8 cellular contexts compared by ENCODE assay signal in the genomic region with DNA sequence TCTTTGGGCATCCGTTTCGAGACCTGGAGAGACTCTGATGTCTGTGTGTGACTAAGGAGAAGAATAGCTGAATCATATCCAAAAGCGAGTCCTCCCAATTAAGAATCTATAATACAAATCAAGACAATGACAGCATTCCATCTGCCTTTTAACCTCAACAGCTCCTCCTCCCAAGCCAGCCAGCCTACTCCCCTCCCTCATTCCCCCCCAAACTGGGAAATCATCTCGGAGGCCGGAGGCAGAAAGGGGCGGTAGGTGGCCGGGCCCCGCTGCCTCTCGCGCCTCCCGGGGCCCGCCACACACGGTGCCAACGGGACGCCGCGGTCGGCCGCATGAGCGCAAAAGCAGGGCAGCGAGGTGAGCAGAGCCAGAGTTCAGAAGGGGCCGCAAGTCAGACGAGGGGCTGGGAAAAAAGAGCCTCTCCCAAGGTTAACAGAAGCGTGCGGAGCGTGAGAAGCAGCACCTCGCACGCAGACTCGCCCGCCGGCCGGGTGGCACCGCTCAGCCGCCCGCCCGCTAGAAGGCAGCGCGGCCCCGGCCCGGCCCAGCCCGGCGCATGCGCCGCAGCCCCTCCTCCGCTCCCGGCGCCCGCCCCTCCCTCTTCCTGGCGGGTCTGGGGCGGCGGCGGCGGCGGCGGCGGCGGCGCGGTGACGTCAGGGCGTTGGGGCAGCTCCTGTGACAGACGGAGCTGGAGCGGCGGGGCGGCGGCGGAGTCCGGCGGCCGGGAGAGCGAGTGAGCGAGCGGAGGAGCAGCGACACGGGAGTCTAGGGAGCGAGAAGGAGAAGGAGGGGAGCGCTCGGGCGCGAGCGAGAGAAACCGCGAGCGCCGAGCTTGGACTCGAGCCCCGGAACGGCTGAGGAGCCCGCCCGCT. TPM values are rescaled to one million over a fixed set of nuclear protein-coding genes. Genes with fewer than 3 reads are reported as not detected.
DNase-seq lines count a peak whose midpoint lies in the region; ATAC-seq and TF ChIP-seq lines count a peak whose summit lies in the region.

Gene PAFAH1B1 (plus strand): TSS at position 681 of the 872 bp plus-strand sequence. CDS start 44,635 bp downstream, outside the sequence.

- no peaks in the 10 kb centered on the region for H3K9me3 ChIP-seq in WERI-Rb-1 (ENCODE audit: severe bottlenecking)
- no peaks in the 10 kb centered on the region for H3K9me3 ChIP-seq in breast epithelium
- no peaks in the 10 kb centered on the region for H3K9me3 ChIP-seq in smooth muscle cell (replicated peaks; ENCODE audit: low read depth)

- ATAC-seq in GM18520 (IDR thresholded peaks at IDR 0.05; ENCODE audit: unreplicated experiment) (peak; percentile 73), HG03064 (IDR thresholded peaks at IDR 0.05; ENCODE audit: low read depth, unreplicated experiment) (peak; percentile 67)

- no peak for TF ChIP-seq CTCF in WERI-Rb-1 (IDR thresholded peaks at IDR 0.05; ENCODE audit: low read depth, low read length)
- no peak for TF ChIP-seq CTCF in breast epithelium (IDR thresholded peaks at IDR 0.05)
- no peak for TF ChIP-seq CTCF in smooth muscle cell (IDR thresholded peaks at IDR 0.05; ENCODE audit: borderline replicate concordance, insufficient read depth, poor library complexity, severe bottlenecking)

- H3K4me1 ChIP-seq in breast epithelium (peaks cover 0 to 7% of the 10 kb centered on the region in 2 donors), smooth muscle cell (ENCODE audit: low read depth) (peaks cover 18% of the 10 kb centered on the region)

- H3K27ac ChIP-seq in WERI-Rb-1 (peak within 1 kb of the TSS; percentile 99), breast epithelium (peak within 1 kb of the TSS; percentile 99), smooth muscle cell (ENCODE audit: low read depth) (peak within 1 kb of the TSS; percentile 100)

- peaks cover 54% of the 10 kb centered on the region for H3K79me2 ChIP-seq in smooth muscle cell (ENCODE audit: low read depth)

- peak within 1 kb of the TSS; percentile 97 for H2AFZ ChIP-seq in smooth muscle cell (ENCODE audit: low read depth)

- peak within 1 kb of the TSS; percentile 98 for H3K9ac ChIP-seq in smooth muscle cell (ENCODE audit: low read depth)

- no peak for TF ChIP-seq POLR2A in breast epithelium (IDR thresholded peaks at IDR 0.05)

- peak within 1 kb of the TSS; percentile 98 for H3K4me3 ChIP-seq in WERI-Rb-1 (ENCODE audit: low read depth, low read length)
- H3K4me3 ChIP-seq in breast epithelium: peak within 1 kb of the TSS; percentile 93 to 99 (median 93)
- peak within 1 kb of the TSS; percentile 86 for H3K4me3 ChIP-seq in smooth muscle cell

- peak; percentile 79 for DNase-seq in A172 (ENCODE audit: low spot score)
- peak; percentile 54 for DNase-seq in NCI-H2196 treated with DMSO at 0.1 percent for 48 hours (lab: John Stamatoyannopoulos, UW; ENCODE audit: unreplicated experiment)
- DNase-seq in WERI-Rb-1: peak; percentile 89
- peak; percentile 90 for DNase-seq in breast epithelium (ENCODE audit: low spot score in 2 of 2)
- DNase-seq in iPS-NIHi11 (ENCODE audit: low spot score): peak; percentile 98
- peak; percentile 87 for DNase-seq in smooth muscle cell (lab: John Stamatoyannopoulos, UW; ENCODE audit: unreplicated experiment)

- peak within 1 kb of the TSS; percentile 100 for H3K4me2 ChIP-seq in smooth muscle cell

- H3K27me3 ChIP-seq in WERI-Rb-1 (ENCODE audit: insufficient read depth, low read depth, severe bottlenecking) (no peaks in the 10 kb centered on the region), breast epithelium (no peaks in the 10 kb centered on the region), smooth muscle cell (ENCODE audit: low read depth) (no peaks in the 10 kb centered on the region)

- peaks cover 13% of the 10 kb centered on the region for H3F3A ChIP-seq in smooth muscle cell (ENCODE audit: low read depth)

- intact Hi-C loops in breast epithelium (cut with DNase I; ENCODE audit: low total_unique reads): no loop called here

- H3K36me3 ChIP-seq in WERI-Rb-1 (peaks cover 20% of the 10 kb centered on the region), breast epithelium (no peaks in the 10 kb centered on the region), smooth muscle cell (ENCODE audit: low read depth) (no peaks in the 10 kb centered on the region)

- 1% methylated on average over 42 of the region's 90 CpGs for WGBS in smooth muscle cell (ENCODE audit: low lambda C conversion rate)

- H4K20me1 ChIP-seq in smooth muscle cell (ENCODE audit: low read depth): peaks cover 42% of the 10 kb centered on the region

RNA-seq across cellular contexts. Expression of gene PAFAH1B1, which starts in this region (rescaled TPM):
- total RNA-seq in A172 (2014; rRNA removed; shearing (Covaris generic)): 77.4 and 79.1 TPM in 2 replicates
- 100 to 1,000 TPM in 2 of 3 donors, 10 to 100 TPM in 1; 99.5 to 134 (median 119) TPM for total RNA-seq in breast epithelium
- 105 and 171 TPM in 2 replicates for total RNA-seq in smooth muscle cell
- 126 and 127 TPM in 2 replicates for polyA plus RNA-seq in smooth muscle cell

Comparison
In these comparisons a context has a peak if more than half of its experiments do, and no peak if none do; other contexts are left out.
1. Peak in every context shown above with its lines: DNase-seq, ATAC-seq, H3K4me3 ChIP-seq and H3K27ac ChIP-seq.